In the genomic region with DNA sequence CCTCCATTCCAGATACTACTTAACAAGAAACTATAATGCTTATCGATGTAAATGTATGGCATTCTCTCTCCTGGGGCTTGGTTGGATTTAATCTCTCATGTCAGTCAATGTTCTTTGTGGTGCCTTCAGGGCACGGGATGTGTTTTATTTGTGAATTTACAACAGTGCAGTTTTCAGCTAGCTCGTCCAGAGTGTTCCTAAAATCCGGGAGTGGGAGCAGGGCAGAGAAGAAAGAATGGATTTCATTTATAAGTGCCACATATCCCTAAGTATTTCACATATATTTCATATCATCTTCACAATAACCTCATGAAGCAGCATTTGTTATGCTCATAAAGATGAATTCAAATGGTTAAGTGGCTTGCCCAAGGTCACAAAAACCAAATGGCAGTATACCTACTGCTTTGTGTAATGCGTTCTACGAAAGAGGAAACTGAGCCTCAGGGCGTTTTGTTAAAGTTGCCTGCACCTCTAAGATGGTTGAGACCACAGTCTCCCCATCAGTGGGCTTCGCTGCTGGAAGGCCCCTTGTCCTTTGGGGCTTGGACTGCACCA, we compare ENCODE assay signal across 8 cellular contexts.
DNase-seq lines count a peak whose midpoint lies in the region; ATAC-seq and TF ChIP-seq lines count a peak whose summit lies in the region.

No MANE protein-coding gene starts in this region.

- H3K4me1 Mint-ChIP-seq in mesothelial cell of epicardium = peaks cover 27% of the 10 kb centered on the region

- no peak overlapping the region for H3K27ac Mint-ChIP-seq in mesothelial cell of epicardium

- H3K36me3 ChIP-seq in BLaER1 treated with 17β-estradiol and CSF1 and Interleukin-3, amounts not matched to agents 10 nM and 100 nM = peaks cover 0 to 8% (median 0%) of the 10 kb centered on the region in 11 experiments; a peak in 2 of 22 replicates

- no peaks in the 10 kb centered on the region for H3K9me3 Mint-ChIP-seq in mesothelial cell of epicardium

- intact Hi-C loops in sciatic nerve (cut with DNase I) = loop anchor here (1.0 kb wide), 1 partner anchor 331 kb away; no protein-coding TSS in a partner anchor

- peaks cover 24 to 43% (median 33%) of the 10 kb centered on the region in 11 experiments; a peak in 21 of 22 replicates for H4K20me1 ChIP-seq in BLaER1 treated with 17β-estradiol and CSF1 and Interleukin-3, amounts not matched to agents 10 nM and 100 nM

- H3K9me3 ChIP-seq in BLaER1 treated with 17β-estradiol and CSF1 and Interleukin-3, amounts not matched to agents 10 nM and 100 nM (replicated peaks in 1 of 11) = no peaks in the 10 kb centered on the region

- H3K27me3 Mint-ChIP-seq in mesothelial cell of epicardium (ENCODE audit: low read depth) = no peaks in the 10 kb centered on the region

- H3K27ac ChIP-seq in BLaER1 treated with 17β-estradiol and CSF1 and Interleukin-3, amounts not matched to agents 10 nM and 100 nM = peak overlapping the region; percentile 21 to 95 (median 90); a peak in 21 of 22 replicates

- H3K27me3 ChIP-seq in BLaER1 treated with 17β-estradiol and CSF1 and Interleukin-3, amounts not matched to agents 10 nM and 100 nM = no peaks in the 10 kb centered on the region

- peak overlapping the region; percentile 90 to 97 (median 94); a peak in 21 of 22 replicates for H3K9ac ChIP-seq in BLaER1 treated with 17β-estradiol and CSF1 and Interleukin-3, amounts not matched to agents 10 nM and 100 nM

- peak overlapping the region; percentile 89 to 99 (median 98) for H3K4me3 ChIP-seq in BLaER1 treated with 17β-estradiol and CSF1 and Interleukin-3, amounts not matched to agents 10 nM and 100 nM
- peak overlapping the region; percentile 61 for H3K4me3 ChIP-seq in astrocyte of the spinal cord (ENCODE audit: low read depth, low read length)

- H3K4me1 ChIP-seq in BLaER1 treated with 17β-estradiol and CSF1 and Interleukin-3, amounts not matched to agents 10 nM and 100 nM = peaks cover 37 to 61% (median 58%) of the 10 kb centered on the region in 10 experiments

- no peak for DNase-seq in astrocyte of the spinal cord (ENCODE audit: low read depth, low spot score)
- DNase-seq in mesothelial cell of epicardium (ENCODE audit: low spot score in 2 of 2, unreplicated experiment in 2 of 2) = no peak
- no peak for DNase-seq in ureter (ENCODE audit: low spot score)
- no peak for DNase-seq in sciatic nerve (ENCODE audit: low spot score)
- DNase-seq in COR-L47 (lab: John Stamatoyannopoulos, UW) = no peak

- in situ Hi-C loops in astrocyte of the spinal cord (cut with HindIII; ENCODE audit: low sequenced_read_pairs) = no loop called here

- H3K4me3 Mint-ChIP-seq in mesothelial cell of epicardium = peak overlapping the region; percentile 97

- ATAC-seq in GM19455 (IDR thresholded peaks at IDR 0.05; ENCODE audit: unreplicated experiment) = peak; percentile 12
- ATAC-seq in HG03469 (IDR thresholded peaks at IDR 0.05; ENCODE audit: unreplicated experiment) = peak; percentile 2
- ATAC-seq in sciatic nerve = no peak

- TF ChIP-seq CTCF in astrocyte of the spinal cord (IDR thresholded peaks at IDR 0.05; ENCODE audit: low read depth, low read length) (no peak), mesothelial cell of epicardium (IDR thresholded peaks at IDR 0.05; ENCODE audit: unreplicated experiment) (no peak)

- peak overlapping the region; percentile 85 to 96 (median 92) for H3K4me2 ChIP-seq in BLaER1 treated with 17β-estradiol and CSF1 and Interleukin-3, amounts not matched to agents 10 nM and 100 nM

- H3K36me3 Mint-ChIP-seq in mesothelial cell of epicardium = no peaks in the 10 kb centered on the region
